In genomic region chr17:61834610-61835009, GRCh38 we compare ENCODE assay signal across 24 cellular contexts. TPM values are rescaled to one million over a fixed set of nuclear protein-coding genes. Genes with fewer than 3 reads are reported as not detected.
"Had no signal": no experiment of that assay in that cellular context is flagged by ENCODE, and none has a peak within 500 bp of the region (broad histone marks: within the 10 kb centered on the region; RNA-seq: fewer than 3 reads in every experiment).

No MANE protein-coding gene starts in this region.

- H3K4me3 Mint-ChIP-seq: activated CD4-positive, alpha-beta memory T cell treated with anti-CD3 and anti-CD28 coated beads, Interleukin-2, amount 10 ng/mL, durations not matched to agents 7 days and 5 days; activated CD4-positive, alpha-beta T cell treated with anti-CD3 and anti-CD28 coated beads, Interleukin-2, amount 10 ng/mL, durations not matched to agents 24 days and 14 days; activated naive CD8-positive, alpha-beta T cell treated with anti-CD3 and anti-CD28 coated beads, Interleukin-2, amount 50 U/mL, for 24 hours; dendritic cell treated with granulocyte-macrophage colony-stimulating factor and Interleukin-4, amounts not matched to agents 40 ng/mL and 50 ng/mL, for 4 days; naive thymus-derived CD8-positive, alpha-beta T cell; T-helper 2 cell treated with Interferon-gamma antibody and Interleukin-4, amounts not matched to agents 5 μg/mL and 100 μg/mL, for 36 hours had no signal

- H3K4me1 ChIP-seq: body of pancreas, left ventricle myocardium inferior, pancreas, psoas muscle, right atrium auricular region, upper lobe of left lung had no signal

- H3K27me3 Mint-ChIP-seq: activated CD4-positive, alpha-beta memory T cell treated with anti-CD3 and anti-CD28 coated beads, Interleukin-2, amount 10 ng/mL, durations not matched to agents 7 days and 5 days; activated CD4-positive, alpha-beta T cell treated with anti-CD3 and anti-CD28 coated beads, Interleukin-2, amount 10 ng/mL, durations not matched to agents 24 days and 14 days; activated naive CD8-positive, alpha-beta T cell treated with anti-CD3 and anti-CD28 coated beads, Interleukin-2, amount 50 U/mL, for 24 hours; dendritic cell treated with granulocyte-macrophage colony-stimulating factor and Interleukin-4, amounts not matched to agents 40 ng/mL and 50 ng/mL, for 4 days; naive thymus-derived CD8-positive, alpha-beta T cell had no signal

- H3K27ac Mint-ChIP-seq: activated CD4-positive, alpha-beta memory T cell treated with anti-CD3 and anti-CD28 coated beads, Interleukin-2, amount 10 ng/mL, durations not matched to agents 7 days and 5 days; activated CD4-positive, alpha-beta T cell treated with anti-CD3 and anti-CD28 coated beads, Interleukin-2, amount 10 ng/mL, durations not matched to agents 24 days and 14 days; activated naive CD8-positive, alpha-beta T cell treated with anti-CD3 and anti-CD28 coated beads, Interleukin-2, amount 50 U/mL, for 24 hours; dendritic cell treated with granulocyte-macrophage colony-stimulating factor and Interleukin-4, amounts not matched to agents 40 ng/mL and 50 ng/mL, for 4 days; naive thymus-derived CD8-positive, alpha-beta T cell; T-helper 2 cell treated with Interferon-gamma antibody and Interleukin-4, amounts not matched to agents 5 μg/mL and 100 μg/mL, for 36 hours had no signal

- H3K27me3 ChIP-seq: body of pancreas, pancreas, right atrium auricular region, spleen, upper lobe of left lung had no signal

- H3K4me1 Mint-ChIP-seq: activated CD4-positive, alpha-beta memory T cell treated with anti-CD3 and anti-CD28 coated beads, Interleukin-2, amount 10 ng/mL, durations not matched to agents 7 days and 5 days; activated CD4-positive, alpha-beta T cell treated with anti-CD3 and anti-CD28 coated beads, Interleukin-2, amount 10 ng/mL, durations not matched to agents 24 days and 14 days; activated naive CD8-positive, alpha-beta T cell treated with anti-CD3 and anti-CD28 coated beads, Interleukin-2, amount 50 U/mL, for 24 hours had no signal

- ATAC-seq: activated CD4-positive, CD25-positive, alpha-beta regulatory T cell treated with anti-CD3 and anti-CD28 coated beads, Interleukin-2, amount 50 U/mL, for 24 hours; activated naive CD8-positive, alpha-beta T cell treated with anti-CD3 and anti-CD28 coated beads, Interleukin-2, amount 50 U/mL, for 24 hours; body of pancreas; naive thymus-derived CD8-positive, alpha-beta T cell; pancreas; psoas muscle had no signal

- H3K27ac ChIP-seq: body of pancreas, left ventricle myocardium inferior, pancreas, psoas muscle, right atrium auricular region, spleen, thoracic aorta, upper lobe of left lung, VCaP had no signal

- H3K4me3 ChIP-seq: body of pancreas, left ventricle myocardium inferior, pancreas, psoas muscle, right atrium auricular region, spleen, thoracic aorta, upper lobe of left lung had no signal

- H3K9me3 ChIP-seq: body of pancreas, left ventricle myocardium inferior, pancreas, psoas muscle, right atrium auricular region, spleen, thoracic aorta, upper lobe of left lung had no signal

- DNase-seq: activated CD4-positive, alpha-beta memory T cell treated with anti-CD3 and anti-CD28 coated beads, Interleukin-2, amount 10 ng/mL, durations not matched to agents 7 days and 5 days; activated CD4-positive, alpha-beta T cell treated with anti-CD3 and anti-CD28 coated beads, Interleukin-2, amount 10 ng/mL, durations not matched to agents 24 days and 14 days; activated gamma-delta T cell; activated naive CD4-positive, alpha-beta T cell treated with anti-CD3 and anti-CD28 coated beads, Interleukin-2, amount 50 U/mL, for 16 hours; activated naive CD8-positive, alpha-beta T cell treated with anti-CD3 and anti-CD28 coated beads, Interleukin-2, amount 50 U/mL, for 24 hours; anterior cingulate cortex; body of pancreas; effector CD8-positive, alpha-beta T cell; erythroblast; foreskin melanocyte; left ventricle myocardium inferior; naive thymus-derived CD8-positive, alpha-beta T cell; pancreas; psoas muscle; spleen; stimulated activated CD4-positive, alpha-beta T cell treated with anti-CD3 and anti-CD28 coated beads, Interleukin-4, amount 100 ng/mL, for 1 hour; stimulated activated naive CD4-positive, alpha-beta T cell treated with Interleukin-2 at 50 U/mL for 16 hours; upper lobe of left lung had no signal

- FAIRE-seq: pancreas had no signal

- H3K36me3 ChIP-seq: left ventricle myocardium inferior, pancreas, right atrium auricular region, spleen, thoracic aorta, upper lobe of left lung had no signal

- H3K36me3 Mint-ChIP-seq: naive thymus-derived CD8-positive, alpha-beta T cell had no signal

- H3K9me3 Mint-ChIP-seq: activated CD4-positive, alpha-beta memory T cell treated with anti-CD3 and anti-CD28 coated beads, Interleukin-2, amount 10 ng/mL, durations not matched to agents 7 days and 5 days; activated CD4-positive, alpha-beta T cell treated with anti-CD3 and anti-CD28 coated beads, Interleukin-2, amount 10 ng/mL, durations not matched to agents 24 days and 14 days; activated naive CD8-positive, alpha-beta T cell treated with anti-CD3 and anti-CD28 coated beads, Interleukin-2, amount 50 U/mL, for 24 hours; dendritic cell treated with granulocyte-macrophage colony-stimulating factor and Interleukin-4, amounts not matched to agents 40 ng/mL and 50 ng/mL, for 4 days; naive thymus-derived CD8-positive, alpha-beta T cell; T-helper 2 cell treated with Interferon-gamma antibody and Interleukin-4, amounts not matched to agents 5 μg/mL and 100 μg/mL, for 36 hours had no signal

RNA-seq across cellular contexts. Expression of gene BRIP1, which starts 28.7 kb away (rescaled TPM):
- total RNA-seq: right atrium auricular region had no signal
